Comparison of ENCODE assay signal across 8 cellular contexts in the genomic region with DNA sequence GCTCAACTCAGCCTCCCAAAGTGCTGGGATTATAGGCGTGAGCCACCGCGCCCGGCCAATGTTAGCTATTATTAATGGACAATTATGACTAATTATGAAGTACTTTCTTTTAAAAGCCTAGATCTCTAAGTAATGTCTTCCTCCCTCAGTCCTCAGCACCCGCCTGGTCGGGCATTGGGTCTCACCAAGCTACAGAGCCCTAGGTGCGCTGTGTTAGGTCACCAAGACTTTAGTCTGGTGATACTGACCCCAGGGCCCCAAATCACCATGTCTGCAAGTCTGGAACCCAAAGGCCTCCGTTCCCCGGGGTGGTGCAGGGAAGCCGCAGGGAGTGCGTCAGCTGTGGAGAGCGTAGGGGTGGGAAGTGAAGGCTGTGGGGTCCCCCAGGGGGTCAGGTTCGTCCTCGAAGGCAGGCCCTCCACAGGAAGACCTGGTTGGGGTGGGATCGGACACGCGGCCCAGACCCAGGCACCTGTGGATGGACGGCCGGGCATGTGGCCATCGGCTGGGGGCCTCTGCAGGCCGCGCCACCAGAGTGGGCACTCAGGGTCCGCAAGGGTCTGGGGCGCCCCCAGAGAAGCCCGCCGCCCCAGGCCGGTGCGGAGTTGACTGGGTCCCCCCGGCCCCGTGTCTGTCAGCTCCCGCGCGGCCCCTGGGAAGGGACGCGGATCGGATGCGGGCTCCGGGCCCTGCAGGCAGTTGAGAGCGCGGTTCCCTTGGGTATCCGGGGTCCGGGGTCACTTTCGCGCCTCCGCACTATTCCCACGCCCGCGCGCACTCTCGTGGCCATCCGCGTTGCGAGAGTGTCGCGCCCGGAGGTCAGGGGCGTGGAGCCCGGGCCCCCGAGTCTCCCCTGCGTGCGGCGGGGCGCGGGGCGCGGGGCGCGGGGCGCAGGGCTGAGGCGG. TPM values are rescaled to one million over a fixed set of nuclear protein-coding genes. Genes with fewer than 3 reads are reported as not detected.
DNase-seq lines count a peak whose midpoint lies in the region; ATAC-seq and TF ChIP-seq lines count a peak whose summit lies in the region.

No MANE protein-coding gene starts in this region.

- TF ChIP-seq CTCF in AG04450 (IDR thresholded peaks at IDR 0.05; ENCODE audit: low read depth, low read length) (no peak), Loucy (conservative IDR thresholded peaks at IDR 0.05; ENCODE audit: low read length) (no peak)

- H3K36me3 ChIP-seq in Loucy (ENCODE audit: insufficient read depth, low read length), result no peaks in the 10 kb centered on the region

- H3K9ac ChIP-seq in Loucy (ENCODE audit: low read depth, low read length, poor library complexity, severe bottlenecking), result no peak overlapping the region

- H3K9me2 ChIP-seq in Loucy (replicated peaks; ENCODE audit: low read depth, low read length), result no peaks in the 10 kb centered on the region

- H3K4me2 ChIP-seq in Loucy (ENCODE audit: low read depth, low read length, poor library complexity, severe bottlenecking), result peak overlapping the region; percentile 97

- H3K27ac Mint-ChIP-seq in effector memory CD8-positive, alpha-beta T cell, result peak overlapping the region; percentile 68 to 76
- peak overlapping the region; percentile 53 to 98 (median 90) for H3K27ac Mint-ChIP-seq in naive B cell

- peaks cover 19% of the 10 kb centered on the region for H4K20me1 ChIP-seq in Loucy (ENCODE audit: insufficient read depth, low read length, poor library complexity, severe bottlenecking)

- H3K9me3 Mint-ChIP-seq in effector memory CD8-positive, alpha-beta T cell, result no peaks in the 10 kb centered on the region
- no peaks in the 10 kb centered on the region for H3K9me3 Mint-ChIP-seq in naive B cell

- DNase-seq in AG04450 (ENCODE audit: low read depth, low spot score) (no peak), naive B cell (no peak), mesenteric fat pad (ENCODE audit: low spot score) (no peak), NOMO-1 treated with dmso at 0.1 percent for 144 hours (lab: John Stamatoyannopoulos, UW; ENCODE audit: unreplicated experiment) (no peak), NCI-H446 (lab: John Stamatoyannopoulos, UW) (no peak)
- DNase-seq in effector memory CD8-positive, alpha-beta T cell, result no peak

- H3K36me3 Mint-ChIP-seq in effector memory CD8-positive, alpha-beta T cell (ENCODE audit: insufficient read depth), result peaks cover 21% of the 10 kb centered on the region
- no peaks in the 10 kb centered on the region for H3K36me3 Mint-ChIP-seq in naive B cell

- no peak overlapping the region for H3K27ac ChIP-seq in AG04450 (ENCODE audit: low read depth, low read length)

- H3K79me2 ChIP-seq in Loucy (ENCODE audit: insufficient read depth, low read length), result peaks cover 36% of the 10 kb centered on the region

- peaks cover 28 to 32% of the 10 kb centered on the region in 2 donors for H3K4me1 Mint-ChIP-seq in effector memory CD8-positive, alpha-beta T cell (ENCODE audit: low read depth in 2 of 2)
- peaks cover 31 to 58% (median 50%) of the 10 kb centered on the region in 3 donors for H3K4me1 Mint-ChIP-seq in naive B cell

- peak overlapping the region; percentile 84 to 90 for H3K4me3 Mint-ChIP-seq in effector memory CD8-positive, alpha-beta T cell
- peak overlapping the region; percentile 80 to 93 (median 88) for H3K4me3 Mint-ChIP-seq in naive B cell

- no peaks in the 10 kb centered on the region for H3F3A ChIP-seq in Loucy (ENCODE audit: low read depth)

- peak overlapping the region; percentile 90; the same call in 1 of the 2 replicates for H2AFZ ChIP-seq in Loucy (ENCODE audit: low read length)

- CTCF ChIA-PET in AG04450 (lab: Charles Lee), result no interaction called here

- H3K27me3 Mint-ChIP-seq in effector memory CD8-positive, alpha-beta T cell, result no peaks in the 10 kb centered on the region
- peaks cover 0 to 7% (median 4%) of the 10 kb centered on the region in 3 donors for H3K27me3 Mint-ChIP-seq in naive B cell

- H3K4me3 ChIP-seq in AG04450 (ENCODE audit: low read depth, low read length) (peak overlapping the region; percentile 92), Loucy (ENCODE audit: low read length, poor library complexity, severe bottlenecking) (peak overlapping the region; percentile 75)

- POLR2A ChIA-PET in AG04450 (lab: Yijun Ruan, JAX), result no interaction called here

- H3K27me3 ChIP-seq in AG04450 (ENCODE audit: control insufficient read depth, insufficient read depth, low read length) (no peaks in the 10 kb centered on the region), Loucy (ENCODE audit: insufficient read depth, low read length, poor library complexity, severe bottlenecking) (no peaks in the 10 kb centered on the region)

- peaks cover 25% of the 10 kb centered on the region for H3K4me1 ChIP-seq in Loucy (ENCODE audit: insufficient read depth, low read length, poor library complexity, severe bottlenecking)

- ATAC-seq in effector memory CD8-positive, alpha-beta T cell (replicated peaks), result no peak
- ATAC-seq in naive B cell (ENCODE audit: low read depth in 2 of 2) (no peak), HG02588 (IDR thresholded peaks at IDR 0.05; ENCODE audit: unreplicated experiment) (no peak)

- H3K9me3 ChIP-seq in AG04450 (ENCODE audit: control insufficient read depth, insufficient read depth, low read length) (no peaks in the 10 kb centered on the region; the same call in 1 of the 2 replicates), Loucy (ENCODE audit: insufficient read depth, low read depth, low read length) (no peaks in the 10 kb centered on the region)

RNA-seq across cellular contexts. Expression of a gene that starts 0.7 kb away (rescaled TPM):
- polyA plus RNA-seq in AG04450 (2011; rRNA removed) (129 and 142 TPM in 2 replicates), naive B cell (ENCODE audit: low read depth in 6 of 6) (10 to 100 TPM; 28.5 to 46.1 (median 39.2) TPM)
- 163 and 204 TPM in 2 replicates for polyA minus RNA-seq in AG04450 (2011; rRNA and poly(A)+ RNA removed)
- 261 TPM for total RNA-seq in mesenteric fat pad

RNA-seq across cellular contexts. Expression of a gene that starts 57.9 kb away (rescaled TPM):
- 54.3 and 62.0 TPM in 2 replicates for polyA plus RNA-seq in AG04450 (2011; rRNA removed)
- 29.1 and 31.3 TPM in 2 replicates for polyA minus RNA-seq in AG04450 (2011; rRNA and poly(A)+ RNA removed)
- 10 to 100 TPM; 25.1 to 75.7 (median 39.2) TPM for polyA plus RNA-seq in naive B cell (ENCODE audit: low read depth in 6 of 6)
- total RNA-seq in mesenteric fat pad, result 84.9 TPM

RNA-seq across cellular contexts. Expression of a gene that starts 58.9 kb away (rescaled TPM):
- polyA plus RNA-seq in AG04450 (2011; rRNA removed), result 15.4 and 17.4 TPM in 2 replicates
- polyA minus RNA-seq in AG04450 (2011; rRNA and poly(A)+ RNA removed), result 17.3 and 17.8 TPM in 2 replicates
- 10 to 100 TPM in 5 of 6 donors, 1 to 10 TPM in 1; 9.2 to 30.3 (median 21.1) TPM for polyA plus RNA-seq in naive B cell (ENCODE audit: low read depth in 6 of 6)
- 24.3 TPM for total RNA-seq in mesenteric fat pad

RNA-seq across cellular contexts. Expression of a gene that starts 58.9 kb away (rescaled TPM):
- polyA plus RNA-seq in AG04450 (2011; rRNA removed) (1.0 and 1.1 TPM in 2 replicates), naive B cell (ENCODE audit: low read depth in 6 of 6) (1 to 10 TPM in 1 of 6 donors, under 1 TPM in 3, not detected in 2; 0.13 to 1.2 (median 0.49) TPM)
- 0.39 and 0.51 TPM in 2 replicates for polyA minus RNA-seq in AG04450 (2011; rRNA and poly(A)+ RNA removed)
- 0.26 TPM for total RNA-seq in mesenteric fat pad
